ENCODE assay signal across 19 cellular contexts in genomic region chr7:8481096-8481495, GRCh38. TPM values are rescaled to one million over a fixed set of nuclear protein-coding genes. Genes with fewer than 3 reads are reported as not detected.
A peak's percentile ranks its signal among the peaks of the same experiment; 100 is the strongest.
DNase-seq lines count a peak whose midpoint lies in the region; ATAC-seq and TF ChIP-seq lines count a peak whose summit lies in the region.
"Had no signal": no experiment of that assay in that cellular context is flagged by ENCODE, and none has a peak within 500 bp of the region (broad histone marks: within the 10 kb centered on the region; RNA-seq: fewer than 3 reads in every experiment).

No MANE protein-coding gene starts in this region.

- peaks cover 36% of the 10 kb centered on the region for H3K9me3 ChIP-seq in mesenchymal stem cell (ENCODE audit: control insufficient read depth, low read length)
- H3K9me3 ChIP-seq: HAP-1 had no signal

- no peak overlapping the region for H2AFZ ChIP-seq in mesenchymal stem cell (ENCODE audit: low read depth, low read length)

- H3K4me3 ChIP-seq in mesenchymal stem cell (ENCODE audit: insufficient read depth in 1 of 2, low read depth in 1 of 2, low read length in 2 of 2), result no peak overlapping the region
- H3K4me3 ChIP-seq: HAP-1 had no signal

- no peak for ATAC-seq in GM18517 (IDR thresholded peaks at IDR 0.05; ENCODE audit: unreplicated experiment)

- no peak for DNase-seq in Calu3
- peak; percentile 83 for DNase-seq in NCI-H460 (ENCODE audit: extremely low read depth, low read depth)
- DNase-seq in mesenchymal stem cell, result peak; percentile 6
- no peak for DNase-seq in RWPE1 (ENCODE audit: low spot score)
- DNase-seq in iPS-NIHi11 (ENCODE audit: low spot score), result no peak
- DNase-seq: CD4-positive, alpha-beta memory T cell; COR-L47; DMS 273 treated with DMSO at 0.1 percent for 48 hours; DMS79 treated with DMSO at 0.1 percent for 48 hours; GF-D8; GOT3; HFFc6 had no signal

- no peaks in the 10 kb centered on the region for H3K36me3 ChIP-seq in mesenchymal stem cell (ENCODE audit: control insufficient read depth in 1 of 2, insufficient read depth in 2 of 2, low read depth in 1 of 2, low read length in 2 of 2)
- H3K36me3 ChIP-seq: HAP-1 had no signal

- WGBS in mesenchymal stem cell, result 34% methylated on average over 2 of the region's 2 CpGs

- H3K27me3 ChIP-seq in mesenchymal stem cell (ENCODE audit: control insufficient read depth in 1 of 2, insufficient read depth in 1 of 2, low read length in 2 of 2), result no peaks in the 10 kb centered on the region

- BruUV-seq in Calu3 (replicated peaks; lab: Mats Ljungman, UMichigan), result no TSS peak

- CTCF ChIA-PET in Calu3 (lab: Charles Lee) (interaction anchor here (1.4 to 2.7 kb wide), 2 partner anchors 10 to 243 kb away, joined by 3 to 16 read pairs; no protein-coding TSS in a partner anchor), RWPE1 (lab: Yijun Ruan, JAX) (no interaction called here)

- no peak overlapping the region for H2BK5ac ChIP-seq in mesenchymal stem cell (ENCODE audit: low read depth, low read length, poor library complexity, severe bottlenecking)

- H2BK12ac ChIP-seq in mesenchymal stem cell (ENCODE audit: low read length in 2 of 2), result no peak overlapping the region

- no peak overlapping the region for H4K8ac ChIP-seq in mesenchymal stem cell (ENCODE audit: low read length)

- H3K79me1 ChIP-seq in mesenchymal stem cell (replicated peaks; ENCODE audit: low read length, poor library complexity, severe bottlenecking), result no peaks in the 10 kb centered on the region

- H3K9ac ChIP-seq in mesenchymal stem cell (ENCODE audit: low read length), result no peak overlapping the region

- no peak overlapping the region for H3K18ac ChIP-seq in mesenchymal stem cell (ENCODE audit: low read depth in 1 of 2, low read length in 2 of 2)

- H3K36me3 Mint-ChIP-seq in Calu3 (ENCODE audit: insufficient read depth, unreplicated experiment), result no peaks in the 10 kb centered on the region
- H3K36me3 Mint-ChIP-seq: CD4-positive, alpha-beta memory T cell had no signal

- H3K9me3 Mint-ChIP-seq in Calu3 (ENCODE audit: low read depth, unreplicated experiment), result peaks cover 3% of the 10 kb centered on the region

- TF ChIP-seq CTCF in Calu3 (IDR thresholded peaks at IDR 0.05; ENCODE audit: unreplicated experiment) (no peak), RWPE1 (conservative IDR thresholded peaks at IDR 0.05; ENCODE audit: low read depth) (no peak)

- H3K14ac ChIP-seq in mesenchymal stem cell (ENCODE audit: low read length in 2 of 2), result no peak overlapping the region

- H3K4me2 ChIP-seq in mesenchymal stem cell (ENCODE audit: low read length, poor library complexity, severe bottlenecking), result no peak overlapping the region

- H2BK120ac ChIP-seq in mesenchymal stem cell (ENCODE audit: low read depth, low read length), result no peak overlapping the region

- no peaks in the 10 kb centered on the region for H3K27me3 Mint-ChIP-seq in Calu3 (ENCODE audit: unreplicated experiment)

- H3K4me1 ChIP-seq in mesenchymal stem cell (ENCODE audit: control insufficient read depth, insufficient read depth, low read depth, low read length), result no peaks in the 10 kb centered on the region
- H3K4me1 ChIP-seq: HAP-1 had no signal

- no peak overlapping the region for H3K23ac ChIP-seq in mesenchymal stem cell (ENCODE audit: low read length in 2 of 2)

- H4K91ac ChIP-seq in mesenchymal stem cell (ENCODE audit: low read length), result no peak overlapping the region

- POLR2A ChIA-PET in RWPE1 (lab: Yijun Ruan, JAX; ENCODE audit: low non-redundant PET), result no interaction called here

- H2AK5ac ChIP-seq in mesenchymal stem cell (ENCODE audit: low read length, severe bottlenecking), result no peak overlapping the region

- no peak overlapping the region for H3K4ac ChIP-seq in mesenchymal stem cell (ENCODE audit: low read depth in 1 of 2, low read length in 2 of 2)

- H3K27ac Mint-ChIP-seq in Calu3 (ENCODE audit: unreplicated experiment), result peak overlapping the region; percentile 92
- H3K27ac Mint-ChIP-seq: CD4-positive, alpha-beta memory T cell; HFFc6 had no signal

- intact Hi-C loops in Calu3 (cut with micrococcal nuclease; ENCODE audit: unreplicated experiment), result no loop called here

- no peak overlapping the region for H3K4me3 Mint-ChIP-seq in Calu3 (ENCODE audit: low read depth, unreplicated experiment)
- H3K4me3 Mint-ChIP-seq: CD4-positive, alpha-beta memory T cell; HFFc6 had no signal

- H3K27ac ChIP-seq in mesenchymal stem cell (ENCODE audit: low read length, poor library complexity, severe bottlenecking), result no peak overlapping the region
- H3K27ac ChIP-seq in RWPE1, result no peak overlapping the region

- peaks cover 40% of the 10 kb centered on the region for H3K4me1 Mint-ChIP-seq in Calu3 (ENCODE audit: low read depth, unreplicated experiment)
- H3K4me1 Mint-ChIP-seq: CD4-positive, alpha-beta memory T cell had no signal

- H2BK15ac ChIP-seq in mesenchymal stem cell (ENCODE audit: low read depth, poor library complexity, severe bottlenecking), result no peak overlapping the region

RNA-seq across cellular contexts. Expression of gene NXPH1, which starts 47.7 kb away (rescaled TPM):
- not detected in 2 replicates for total RNA-seq in Calu3 (2022)
- 1.1 and 2.4 TPM in 2 replicates for total RNA-seq in NCI-H460 (2014; rRNA removed; shearing (Covaris generic))
- 0.33 and 0.81 TPM in 2 replicates for polyA plus RNA-seq in NCI-H460 (2014; cell fraction: nucleus; rRNA removed)
- not detected for polyA plus RNA-seq in mesenchymal stem cell (2013, experiment 1 of 2)
- not detected for polyA plus RNA-seq in mesenchymal stem cell (2013, experiment 2 of 2)
- total RNA-seq: A172; A673; CD4-positive, alpha-beta memory T cell; Daoy; G401; HFFc6 had no signal
- polyA plus RNA-seq: BJ; CD4-positive, alpha-beta memory T cell had no signal

Comparison
In these comparisons a context has a peak if more than half of its experiments do, and no peak if none do; other contexts are left out.
1. DNase-seq: peak in NCI-H460 (single experiment) and mesenchymal stem cell (single experiment); none in Calu3 (single experiment), RWPE1 (single experiment) and iPS-NIHi11 (single experiment).